1 cellular context compared by ENCODE assay signal in genomic region chr6:1842334-1842733, GRCh38.
TF ChIP-seq lines count a peak whose summit lies in the region.

No MANE protein-coding gene starts in this region.

TF ChIP-seq in HEK293, 187 proteins besides CTCF, POLR2A, EP300 and RAD21 (continued from another document):
- no peak for TF ChIP-seq ZNF513 (tag by site-specific recombination; IDR thresholded peaks at IDR 0.05)
- no peak for TF ChIP-seq HOXD13 (CRISPR knock-in tag; IDR thresholded peaks at IDR 0.05; ENCODE audit: borderline replicate concordance)
- no peak for TF ChIP-seq ZNF473 (tag by site-specific recombination; IDR thresholded peaks at IDR 0.05)
- no peak for TF ChIP-seq SP2 (tag by site-specific recombination; IDR thresholded peaks at IDR 0.05)
- TF ChIP-seq ZNF335 (tag by site-specific recombination; conservative IDR thresholded peaks at IDR 0.05), result 0 out of 2 replicates have a peak, but pooled peaks have one; percentile 29
- no peak for TF ChIP-seq ZFHX2 (tag by site-specific recombination; conservative IDR thresholded peaks at IDR 0.05)
TF ChIP-seq in HEK293: peak in this region for 2.
